1 cellular context compared by ENCODE assay signal in genomic region chr9:128829477-128830251, GRCh38.
TF ChIP-seq lines count a peak whose summit lies in the region.

Gene SPOUT1, minus strand, starts transcription at chr9:128829794. Its CDS starts 14 bp downstream, at chr9:128829780.

TF ChIP-seq in HEK293, 187 proteins besides CTCF, POLR2A, EP300 and RAD21 (continued from another document and continues in another):
- TF ChIP-seq EGR2 (tag by site-specific recombination; IDR thresholded peaks at IDR 0.05; ENCODE audit: low read depth) (peak; percentile 84), ZNF311 (tag by site-specific recombination; IDR thresholded peaks at IDR 0.05; ENCODE audit: borderline replicate concordance) (no peak), REPIN1 (tag by site-specific recombination; IDR thresholded peaks at IDR 0.05; ENCODE audit: low read depth) (no peak), ZNF223 (tag by site-specific recombination; IDR thresholded peaks at IDR 0.05) (no peak), ZNF362 (tag by site-specific recombination; IDR thresholded peaks at IDR 0.05) (no peak), ZSCAN23 (tag by site-specific recombination; IDR thresholded peaks at IDR 0.05) (no peak), ZNF580 (tag by site-specific recombination; IDR thresholded peaks at IDR 0.05) (no peak), ZNF571 (tag by site-specific recombination; IDR thresholded peaks at IDR 0.05) (no peak), ZXDB (tag by site-specific recombination; IDR thresholded peaks at IDR 0.05) (peak; percentile 99), ZNF792 (tag by site-specific recombination; IDR thresholded peaks at IDR 0.05) (no peak), ZNF623 (tag by site-specific recombination; IDR thresholded peaks at IDR 0.05) (no peak), ZNF292 (tag by site-specific recombination; IDR thresholded peaks at IDR 0.05; ENCODE audit: borderline replicate concordance, low read depth) (no peak), ZFP37 (tag by site-specific recombination; IDR thresholded peaks at IDR 0.05) (peak; percentile 70; the same call in 1 of the 2 replicates), ZIC2 (tag by site-specific recombination; IDR thresholded peaks at IDR 0.05) (peak; percentile 99), ZNF843 (tag by site-specific recombination; IDR thresholded peaks at IDR 0.05) (no peak), KLF16 (tag by site-specific recombination; IDR thresholded peaks at IDR 0.05) (no peak; the same call in 1 of the 2 replicates), ZNF768 (tag by site-specific recombination; IDR thresholded peaks at IDR 0.05) (no peak), REST (tag by site-specific recombination; IDR thresholded peaks at IDR 0.05) (peak; percentile 66; the same call in 1 of the 2 replicates), ZNF157 (tag by site-specific recombination; IDR thresholded peaks at IDR 0.05) (no peak), RBAK (tag by site-specific recombination; IDR thresholded peaks at IDR 0.05) (no peak), ELK4 (IDR thresholded peaks at IDR 0.05; ENCODE audit: borderline replicate concordance, low read depth, low read length) (no peak), ATF2 (tag by site-specific recombination; IDR thresholded peaks at IDR 0.05; ENCODE audit: low read depth) (no peak), ZSCAN5A (tag by site-specific recombination; IDR thresholded peaks at IDR 0.05) (0 out of 2 replicates have a peak, but pooled peaks have one; percentile 64), ZNF677 (tag by site-specific recombination; IDR thresholded peaks at IDR 0.05) (no peak), ZNF549 (tag by site-specific recombination; IDR thresholded peaks at IDR 0.05) (no peak), TRIM28 (IDR thresholded peaks at IDR 0.05; ENCODE audit: borderline replicate concordance, low read length) (no peak), ZNF518A (tag by site-specific recombination; conservative IDR thresholded peaks at IDR 0.05; ENCODE audit: low read depth) (no peak), ZNF658 (tag by site-specific recombination; IDR thresholded peaks at IDR 0.05) (no peak), ZNF280D (tag by site-specific recombination; IDR thresholded peaks at IDR 0.05) (no peak), ZNF600 (tag by site-specific recombination; IDR thresholded peaks at IDR 0.05) (peak; percentile 87), GLI2 (tag by site-specific recombination; IDR thresholded peaks at IDR 0.05; ENCODE audit: borderline replicate concordance, low read depth) (no peak)
- TF ChIP-seq, protein P1, sequence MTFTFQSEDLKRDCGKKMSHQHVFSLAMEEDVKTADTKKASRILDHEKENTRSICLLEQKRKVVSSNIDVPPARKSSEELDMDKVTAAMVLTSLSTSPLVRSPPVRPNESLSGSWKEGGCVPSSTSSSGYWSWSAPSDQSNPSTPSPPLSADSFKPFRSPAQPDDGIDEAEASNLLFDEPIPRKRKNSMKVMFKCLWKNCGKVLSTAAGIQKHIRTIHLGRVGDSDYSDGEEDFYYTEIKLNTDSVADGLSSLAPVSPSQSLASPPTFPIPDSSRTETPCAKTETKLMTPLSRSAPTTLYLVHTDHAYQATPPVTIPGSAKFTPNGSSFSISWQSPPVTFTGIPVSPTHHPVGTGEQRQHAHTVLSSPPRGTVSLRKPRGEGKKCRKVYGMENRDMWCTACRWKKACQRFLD (tag by site-specific recombination; IDR thresholded peaks at IDR 0.05) = no peak
- TF ChIP-seq, protein P2, sequence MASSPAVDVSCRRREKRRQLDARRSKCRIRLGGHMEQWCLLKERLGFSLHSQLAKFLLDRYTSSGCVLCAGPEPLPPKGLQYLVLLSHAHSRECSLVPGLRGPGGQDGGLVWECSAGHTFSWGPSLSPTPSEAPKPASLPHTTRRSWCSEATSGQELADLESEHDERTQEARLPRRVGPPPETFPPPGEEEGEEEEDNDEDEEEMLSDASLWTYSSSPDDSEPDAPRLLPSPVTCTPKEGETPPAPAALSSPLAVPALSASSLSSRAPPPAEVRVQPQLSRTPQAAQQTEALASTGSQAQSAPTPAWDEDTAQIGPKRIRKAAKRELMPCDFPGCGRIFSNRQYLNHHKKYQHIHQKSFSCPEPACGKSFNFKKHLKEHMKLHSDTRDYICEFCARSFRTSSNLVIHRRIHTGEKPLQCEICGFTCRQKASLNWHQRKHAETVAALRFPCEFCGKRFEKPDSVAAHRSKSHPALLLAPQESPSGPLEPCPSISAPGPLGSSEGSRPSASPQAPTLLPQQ (tag by site-specific recombination; IDR thresholded peaks at IDR 0.05) = peak; percentile 59; the same call in 1 of the 2 replicates
- TF ChIP-seq, protein P3, sequence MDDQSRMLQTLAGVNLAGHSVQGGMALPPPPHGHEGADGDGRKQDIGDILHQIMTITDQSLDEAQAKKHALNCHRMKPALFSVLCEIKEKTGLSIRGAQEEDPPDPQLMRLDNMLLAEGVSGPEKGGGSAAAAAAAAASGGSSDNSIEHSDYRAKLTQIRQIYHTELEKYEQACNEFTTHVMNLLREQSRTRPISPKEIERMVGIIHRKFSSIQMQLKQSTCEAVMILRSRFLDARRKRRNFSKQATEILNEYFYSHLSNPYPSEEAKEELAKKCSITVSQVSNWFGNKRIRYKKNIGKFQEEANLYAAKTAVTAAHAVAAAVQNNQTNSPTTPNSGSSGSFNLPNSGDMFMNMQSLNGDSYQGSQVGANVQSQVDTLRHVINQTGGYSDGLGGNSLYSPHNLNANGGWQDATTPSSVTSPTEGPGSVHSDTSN (CRISPR knock-in tag; IDR thresholded peaks at IDR 0.05) = peak; percentile 72; the same call in 1 of the 2 replicates
